14 cellular contexts compared by ENCODE assay signal in the genomic region with DNA sequence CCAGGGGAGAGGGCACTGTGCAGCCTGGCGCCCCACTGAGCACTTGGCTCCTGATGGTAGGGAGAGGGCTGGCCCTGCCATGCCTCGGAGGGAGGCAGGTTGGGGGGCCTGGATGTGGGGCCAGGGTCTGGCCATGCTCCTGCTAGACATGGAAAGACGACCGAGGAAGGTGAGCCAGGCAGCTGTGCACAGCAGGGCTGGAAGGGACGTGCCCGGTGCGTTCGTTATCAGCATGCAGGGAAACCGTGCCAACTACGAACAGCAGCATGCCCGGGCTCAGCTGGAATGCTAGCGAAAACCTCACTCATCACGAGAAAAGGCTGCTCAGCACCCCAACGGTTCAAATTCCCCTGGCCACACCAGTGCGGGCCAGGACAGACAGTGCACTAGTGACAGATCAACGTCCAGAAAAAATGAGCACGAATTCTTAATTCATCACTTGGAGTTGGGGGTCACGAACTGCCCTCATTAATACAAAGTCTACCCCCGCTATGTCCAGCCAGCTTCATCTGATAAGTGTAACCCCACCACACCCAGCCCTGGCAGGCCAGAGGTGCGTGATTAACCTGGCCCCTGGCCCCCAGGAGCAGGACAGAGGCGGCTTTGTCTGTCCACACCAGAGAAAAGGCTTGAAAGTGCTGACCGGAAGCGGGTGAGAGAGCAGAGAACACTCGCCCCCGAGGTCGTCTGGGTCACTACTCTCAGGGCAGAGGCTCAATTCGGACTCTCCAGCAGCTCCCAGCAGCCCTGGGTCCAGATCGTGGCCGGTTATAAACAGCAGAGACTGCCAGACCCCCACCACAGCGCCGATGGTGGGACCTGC.
DNase-seq lines count a peak whose midpoint lies in the region; ATAC-seq, FAIRE-seq and TF ChIP-seq lines count a peak whose summit lies in the region.
"Had no signal": no experiment of that assay in that cellular context is flagged by ENCODE, and none has a peak within 500 bp of the region (broad histone marks: within the 10 kb centered on the region; RNA-seq: fewer than 3 reads in every experiment).

No MANE protein-coding gene starts in this region.

- no peak overlapping the region for H2BK120ac ChIP-seq in neuronal stem cell (ENCODE audit: low read depth, low read length)

- H3K4me1 ChIP-seq in foreskin keratinocyte (peaks cover 51% of the 10 kb centered on the region), neuronal stem cell (ENCODE audit: control insufficient read depth in 2 of 2, insufficient read depth in 1 of 2, low read depth in 1 of 2, low read length in 2 of 2) (peaks cover 25 to 29% of the 10 kb centered on the region in 2 donors)
- H3K4me1 ChIP-seq: HAP-1 had no signal

- peak overlapping the region; percentile 19 for H4K8ac ChIP-seq in neuronal stem cell (ENCODE audit: low read depth, low read length)

- peak; percentile 71 for DNase-seq in HPDE6-E6E7 (ENCODE audit: extremely low spot score)
- peak; percentile 17 for DNase-seq in RPMI7951 (ENCODE audit: low read depth)
- DNase-seq in foreskin keratinocyte, result peak; percentile 76 to 85
- DNase-seq in neuronal stem cell (ENCODE audit: low spot score), result no peak
- DNase-seq in H54 (ENCODE audit: insufficient read length, low spot score), result no peak
- no peak for DNase-seq in midbrain (lab: John Stamatoyannopoulos, UW)
- no peak for DNase-seq in activated naive CD8-positive, alpha-beta T cell treated with anti-CD3 and anti-CD28 coated beads for 36 hours
- DNase-seq in NCI-H2196 treated with DMSO at 0.1 percent for 48 hours (lab: John Stamatoyannopoulos, UW; ENCODE audit: unreplicated experiment), result no peak
- DNase-seq: activated CD8-positive, alpha-beta T cell treated with anti-CD3 and anti-CD28 coated beads, Interleukin-2, amount 10 ng/mL, durations not matched to agents 7 days and 5 days; anterior cingulate cortex; NCI-H187 treated with DMSO at 0.1 percent for 48 hours; stimulated activated CD4-positive, alpha-beta T cell treated with anti-CD3 and anti-CD28 coated beads, Interleukin-12 subunit alpha, Interleukin-12 subunit beta, amount 100 ng/mL, for 4 hours had no signal

- no peak overlapping the region for H3K4ac ChIP-seq in neuronal stem cell (ENCODE audit: low read length)

- WGBS in neuronal stem cell (ENCODE audit: extremely low coverage in 2 of 2, insufficient read length in 2 of 2, insufficient replicate concordance in 1 of 2), 2 donors, result no CpG with 5 or more reads among the region's 31 CpGs

- H3K9me3 Mint-ChIP-seq in activated naive CD8-positive, alpha-beta T cell treated with anti-CD3 and anti-CD28 coated beads for 36 hours, result no peaks in the 10 kb centered on the region

- no peak overlapping the region for H4K91ac ChIP-seq in neuronal stem cell (ENCODE audit: low read depth, low read length, poor library complexity)

- no peaks in the 10 kb centered on the region for H3K36me3 Mint-ChIP-seq in activated naive CD8-positive, alpha-beta T cell treated with anti-CD3 and anti-CD28 coated beads for 36 hours

- peaks cover 4% of the 10 kb centered on the region for H3K79me1 ChIP-seq in neuronal stem cell (ENCODE audit: low read depth, low read length)

- peaks cover 0 to 1% of the 10 kb centered on the region in 2 donors for H3K9me3 ChIP-seq in neuronal stem cell (replicated peaks in 1 of 2; ENCODE audit: control insufficient read depth in 2 of 2, insufficient read depth in 1 of 2, low read depth in 1 of 2, low read length in 2 of 2)
- H3K9me3 ChIP-seq: HAP-1, mucosa of descending colon had no signal

- H3K4me1 Mint-ChIP-seq in activated naive CD8-positive, alpha-beta T cell treated with anti-CD3 and anti-CD28 coated beads for 36 hours, result no peaks in the 10 kb centered on the region

- no peak overlapping the region for H3K4me3 ChIP-seq in neuronal stem cell (ENCODE audit: low read length in 2 of 2)
- H3K4me3 ChIP-seq: HAP-1, mucosa of descending colon had no signal

- H3K27me3 ChIP-seq in foreskin keratinocyte (no peaks in the 10 kb centered on the region), neuronal stem cell (ENCODE audit: control insufficient read depth in 3 of 3, insufficient read depth in 3 of 3, low read depth in 1 of 3, low read length in 3 of 3) (no peaks in the 10 kb centered on the region)

- TF ChIP-seq POLR2A in H54 (IDR thresholded peaks at IDR 0.05; ENCODE audit: low read depth, low read length), result no peak

- peak overlapping the region; percentile 30 for H3K23ac ChIP-seq in neuronal stem cell (ENCODE audit: low read depth, low read length, poor library complexity)

- H3K27me3 Mint-ChIP-seq in activated naive CD8-positive, alpha-beta T cell treated with anti-CD3 and anti-CD28 coated beads for 36 hours, result no peaks in the 10 kb centered on the region

- peak; percentile 6 for ATAC-seq in foreskin keratinocyte
- ATAC-seq: activated CD8-positive, alpha-beta T cell treated with anti-CD3 and anti-CD28 coated beads, Interleukin-2, amount 10 ng/mL, durations not matched to agents 7 days and 5 days; mucosa of descending colon had no signal

- H2AK5ac ChIP-seq in neuronal stem cell (ENCODE audit: low read depth, low read length), result peak overlapping the region; percentile 83

- TF ChIP-seq CTCF in foreskin keratinocyte (conservative IDR thresholded peaks at IDR 0.05), result no peak

- peak overlapping the region; percentile 58 for H2BK5ac ChIP-seq in neuronal stem cell (ENCODE audit: low read length)

- H3K9ac ChIP-seq in neuronal stem cell (ENCODE audit: low read depth, low read length, poor library complexity), result no peak overlapping the region

- peak overlapping the region; percentile 36 for H2BK12ac ChIP-seq in neuronal stem cell (ENCODE audit: low read length)

- H3K27ac ChIP-seq in foreskin keratinocyte, result peak overlapping the region; percentile 95
- H3K27ac ChIP-seq in neuronal stem cell (replicated peaks; ENCODE audit: low read length), result no peak overlapping the region

- peak overlapping the region; percentile 27 for H3K14ac ChIP-seq in neuronal stem cell (ENCODE audit: low read length)

- peaks cover 0 to 3% of the 10 kb centered on the region in 2 donors for H3K36me3 ChIP-seq in neuronal stem cell (replicated peaks in 1 of 2; ENCODE audit: control insufficient read depth in 2 of 2, insufficient read depth in 2 of 2, low read length in 2 of 2)
- H3K36me3 ChIP-seq: HAP-1 had no signal

- H3K4me2 ChIP-seq in neuronal stem cell (ENCODE audit: insufficient read depth, low read length, poor library complexity, severe bottlenecking), result no peak overlapping the region

- H3K27ac Mint-ChIP-seq in activated naive CD8-positive, alpha-beta T cell treated with anti-CD3 and anti-CD28 coated beads for 36 hours, result no peak overlapping the region
- H3K27ac Mint-ChIP-seq: activated CD8-positive, alpha-beta T cell treated with anti-CD3 and anti-CD28 coated beads, Interleukin-2, amount 10 ng/mL, durations not matched to agents 7 days and 5 days had no signal

- peak overlapping the region; percentile 68 for H2AFZ ChIP-seq in neuronal stem cell (ENCODE audit: low read length)

- FAIRE-seq in H54 (lab: Jason Lieb, UNC), result no peak

- H2BK15ac ChIP-seq in neuronal stem cell (ENCODE audit: low read length), result no peak overlapping the region

- H3K18ac ChIP-seq in neuronal stem cell (ENCODE audit: low read length), result peak overlapping the region; percentile 79

- H3K4me3 Mint-ChIP-seq in activated naive CD8-positive, alpha-beta T cell treated with anti-CD3 and anti-CD28 coated beads for 36 hours, result no peak overlapping the region
- H3K4me3 Mint-ChIP-seq: activated CD8-positive, alpha-beta T cell treated with anti-CD3 and anti-CD28 coated beads, Interleukin-2, amount 10 ng/mL, durations not matched to agents 7 days and 5 days had no signal

Comparison
In these comparisons a context has a peak if more than half of its experiments do, and no peak if none do; other contexts are left out.
1. DNase-seq: peak in HPDE6-E6E7 (single experiment), RPMI7951 (single experiment) and foreskin keratinocyte (2 of 2); none in neuronal stem cell (single experiment), H54 (single experiment), midbrain (single experiment), activated naive CD8-positive, alpha-beta T cell treated with anti-CD3 and anti-CD28 coated beads for 36 hours (single experiment) and NCI-H2196 treated with DMSO at 0.1 percent for 48 hours (single experiment).